Comparison of ENCODE assay signal across 20 cellular contexts in the genomic region with DNA sequence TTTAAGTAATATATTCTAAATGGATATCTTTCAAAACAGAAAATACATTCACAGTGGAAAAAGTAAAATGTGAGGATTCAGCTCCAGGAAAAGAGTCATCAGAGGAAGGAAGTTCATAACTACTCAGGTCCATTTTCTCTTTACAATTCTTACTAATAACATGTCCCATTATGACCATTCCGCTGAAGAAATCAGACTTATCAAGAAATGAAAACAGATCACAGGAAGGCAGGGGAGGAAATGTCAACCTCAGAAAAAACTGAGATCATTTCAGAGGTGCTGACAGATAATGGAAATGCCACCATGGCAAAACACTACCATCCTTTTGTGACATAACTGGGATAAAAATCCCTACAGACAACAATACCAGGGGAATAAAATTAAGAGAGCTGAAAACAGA.
A peak's percentile ranks its signal among the peaks of the same experiment; 100 is the strongest.
DNase-seq lines count a peak whose midpoint lies in the region; ATAC-seq, FAIRE-seq and TF ChIP-seq lines count a peak whose summit lies in the region.
"Had no signal": no experiment of that assay in that cellular context is flagged by ENCODE, and none has a peak within 500 bp of the region (broad histone marks: within the 10 kb centered on the region; RNA-seq: fewer than 3 reads in every experiment).

No MANE protein-coding gene starts in this region.

- DNase-seq in GM12878 (ENCODE audit: low read depth, low spot score) = no peak
- DNase-seq in dermis blood vessel endothelial cell = peak; percentile 66
- DNase-seq in endothelial cell of umbilical vein (ENCODE audit: low read depth, low spot score) = peak; percentile 68
- DNase-seq in spleen = no peak
- DNase-seq in D341Med (ENCODE audit: low spot score) = no peak
- DNase-seq: C1 segment of cervical spinal cord; Caco-2; CD4-positive, CD25-positive, alpha-beta regulatory T cell; CD8-positive, alpha-beta T cell; DMS 273 treated with DMSO at 0.1 percent for 48 hours; DMS79; EL; GDM1; GOT3; H7; HCEC 1CT had no signal

- POLR2A ChIA-PET in GM12878 (lab: Charles Lee) = no interaction called here
- POLR2A ChIA-PET in endothelial cell of umbilical vein (lab: Charles Lee) = no interaction called here

- SMC1A ChIA-PET in GM12878 (lab: Charles Lee; ENCODE audit: uncharacterized antibody, unreplicated experiment) = no interaction called here

- no peaks in the 10 kb centered on the region for H4K20me1 ChIP-seq in GM12878 (ENCODE audit: control insufficient read depth, insufficient read depth)
- H4K20me1 ChIP-seq in endothelial cell of umbilical vein (replicated peaks; ENCODE audit: control insufficient read depth, extremely low read depth, insufficient read depth, low read length) = no peaks in the 10 kb centered on the region

- H2AFZ ChIP-seq in GM12878 (ENCODE audit: control insufficient read depth, low read depth, low read length) (no peak overlapping the region), endothelial cell of umbilical vein (ENCODE audit: low read depth, low read length) (no peak overlapping the region)

- FAIRE-seq in GM12878 (lab: Jason Lieb, UNC) = peak; percentile 7
- peak; percentile 76 for FAIRE-seq in endothelial cell of umbilical vein (lab: Jason Lieb, UNC)
- FAIRE-seq: D721Med, GM12891, GM18507 had no signal

- no peaks in the 10 kb centered on the region for H3K9me3 ChIP-seq in GM12878 (replicated peaks; ENCODE audit: control insufficient read depth, insufficient read depth, low read length)
- H3K9me3 ChIP-seq in endothelial cell of umbilical vein (replicated peaks; ENCODE audit: control insufficient read depth, insufficient read depth, low read length) = no peaks in the 10 kb centered on the region
- no peaks in the 10 kb centered on the region for H3K9me3 ChIP-seq in spleen
- H3K9me3 ChIP-seq: Caco-2 had no signal

- H3K9ac ChIP-seq in GM12878 (ENCODE audit: control insufficient read depth, insufficient read depth, low read length) = no peak overlapping the region
- H3K9ac ChIP-seq in endothelial cell of umbilical vein (replicated peaks; ENCODE audit: extremely low read depth, insufficient read depth, low read length) = no peak overlapping the region

- no peak overlapping the region for H3K4me2 ChIP-seq in GM12878 (ENCODE audit: control insufficient read depth, insufficient read depth)
- peak overlapping the region; percentile 73 for H3K4me2 ChIP-seq in endothelial cell of umbilical vein (ENCODE audit: insufficient read depth, low read length)

- H3K79me2 ChIP-seq in GM12878 (ENCODE audit: control insufficient read depth, insufficient read depth, low read length) (no peaks in the 10 kb centered on the region), endothelial cell of umbilical vein (ENCODE audit: control insufficient read depth, insufficient read depth, low read length) (no peaks in the 10 kb centered on the region)

- in situ Hi-C loops in GM12878 (cut with MboI) = no loop called here

- H3K4me3 ChIP-seq in GM12878 = no peak overlapping the region
- H3K4me3 ChIP-seq in endothelial cell of umbilical vein (replicated peaks in 1 of 3; ENCODE audit: insufficient read depth in 1 of 3, low read depth in 1 of 3, low read length in 3 of 3) = peak overlapping the region in 1 of 3 experiments; percentile 8
- no peak overlapping the region for H3K4me3 ChIP-seq in spleen

- H3K4me1 ChIP-seq in GM12878 (ENCODE audit: control insufficient read depth, insufficient read depth, low read length) = no peaks in the 10 kb centered on the region
- peaks cover 37% of the 10 kb centered on the region for H3K4me1 ChIP-seq in endothelial cell of umbilical vein (ENCODE audit: control insufficient read depth, extremely low read depth, insufficient read depth, low read length)
- H3K4me1 ChIP-seq in spleen = peaks cover 0 to 5% (median 2%) of the 10 kb centered on the region in 6 donors

- no peak for TF ChIP-seq RAD21 in GM12878 (IDR thresholded peaks at IDR 0.05; ENCODE audit: insufficient read depth, low read depth, low read length)

- ATAC-seq in GM12878 (no peak), GM19467 (IDR thresholded peaks at IDR 0.05; ENCODE audit: unreplicated experiment) (no peak)
- ATAC-seq: CD8-positive, alpha-beta T cell had no signal

- BruUV-seq in GM12878 (replicated peaks; lab: Mats Ljungman, UMichigan) (no TSS peak), endothelial cell of umbilical vein (replicated peaks; lab: Mats Ljungman, UMichigan) (no TSS peak)

- no peak for TF ChIP-seq POLR2A in GM12878 (IDR thresholded peaks at IDR 0.05; ENCODE audit: low read depth, low read length)
- TF ChIP-seq POLR2A in endothelial cell of umbilical vein (IDR thresholded peaks at IDR 0.05; ENCODE audit: low read depth, low read length) = no peak
- TF ChIP-seq POLR2A in spleen (IDR thresholded peaks at IDR 0.05) = no peak

- RAD21 ChIA-PET in GM12878 (lab: Charles Lee; ENCODE audit: unreplicated experiment) = no interaction called here

- H3K27me3 ChIP-seq in GM12878 (replicated peaks in 1 of 2; ENCODE audit: control insufficient read depth in 2 of 2, insufficient read depth in 2 of 2, low read length in 1 of 2) (no peaks in the 10 kb centered on the region), endothelial cell of umbilical vein (ENCODE audit: control insufficient read depth in 2 of 2, insufficient read depth in 2 of 2, low read length in 2 of 2) (no peaks in the 10 kb centered on the region), spleen (replicated peaks in 1 of 7) (no peaks in the 10 kb centered on the region)

- 86% methylated on average over 1 of the region's 1 CpG for WGBS in GM12878 (ENCODE audit: insufficient coverage, insufficient replicate concordance, low lambda C conversion rate, missing lambda C conversion rate)
- 69 to 80% (median 74%) methylated on average over 1 of the region's 1 CpG for WGBS in spleen, 5 donors

- TF ChIP-seq EP300 in GM12878 (IDR thresholded peaks at IDR 0.05; ENCODE audit: borderline replicate concordance in 1 of 2, control insufficient read depth in 1 of 2, low read depth in 2 of 2, low read length in 2 of 2) = no peak

- H3K9me1 ChIP-seq in endothelial cell of umbilical vein (replicated peaks; ENCODE audit: control insufficient read depth, extremely low read depth, insufficient read depth, low read length) = no peaks in the 10 kb centered on the region

- H3K27ac ChIP-seq in GM12878 (ENCODE audit: control insufficient read depth, insufficient read depth) = no peak overlapping the region
- peak overlapping the region; percentile 49 for H3K27ac ChIP-seq in endothelial cell of umbilical vein (ENCODE audit: insufficient read depth, low read depth, low read length)
- peak overlapping the region in 7 of 8 donors; percentile 36 to 80 (median 52) for H3K27ac ChIP-seq in spleen

- intact Hi-C loops in GM12878 (cut with micrococcal nuclease; ENCODE audit: unreplicated experiment) (no loop called here), endothelial cell of umbilical vein (cut with micrococcal nuclease) (loop anchor here (1.0 to 5.0 kb wide), 3 partner anchors 10 to 65 kb away; no protein-coding TSS in a partner anchor), spleen (cut with DNase I; ENCODE audit: low total_unique reads) (no loop called here)

- CTCF ChIA-PET in GM12878 (lab: Yijun Ruan, JAX) = no interaction called here
- CTCF ChIA-PET in endothelial cell of umbilical vein (lab: Charles Lee) = interaction anchor here (1.0 to 1.4 kb wide), 5 partner anchors 10 to 65 kb away, joined by 3 to 4 read pairs (median 3); no protein-coding TSS in a partner anchor

- TF ChIP-seq CTCF in GM12878 (IDR thresholded peaks at IDR 0.05 in 2 of 3, conservative IDR thresholded peaks at IDR 0.05 in 1 of 3; ENCODE audit: control insufficient read depth in 2 of 3, extremely low read depth in 1 of 3, insufficient read depth in 1 of 3, low read depth in 3 of 3, low read length in 3 of 3) (no peak), endothelial cell of umbilical vein (IDR thresholded peaks at IDR 0.05; ENCODE audit: extremely low read depth in 1 of 2, insufficient read depth in 1 of 2, low read depth in 1 of 2, low read length in 2 of 2) (no peak), spleen (IDR thresholded peaks at IDR 0.05 in 8 of 11, conservative IDR thresholded peaks at IDR 0.05 in 3 of 11) (no peak)

- no peaks in the 10 kb centered on the region for H3K36me3 ChIP-seq in GM12878 (ENCODE audit: control insufficient read depth in 2 of 2, insufficient read depth in 2 of 2, low read length in 1 of 2)
- H3K36me3 ChIP-seq in endothelial cell of umbilical vein (ENCODE audit: control insufficient read depth in 2 of 2, extremely low read depth in 1 of 2, insufficient read depth in 2 of 2, low read length in 2 of 2) = no peaks in the 10 kb centered on the region
- H3K36me3 ChIP-seq in spleen = no peaks in the 10 kb centered on the region

- dilution Hi-C loops in endothelial cell of umbilical vein (cut with MboI; ENCODE audit: extremely low pct_ligation_motif_present, low sequenced_read_pairs) = no loop called here

TF ChIP-seq in GM12878, 131 proteins besides CTCF, POLR2A, EP300 and RAD21 (continues in another document):
- TF ChIP-seq SREBF1 (IDR thresholded peaks at IDR 0.05; ENCODE audit: low read length) (no peak), RELA (IDR thresholded peaks at IDR 0.05; ENCODE audit: borderline replicate concordance, partially characterized antibody) (no peak), KAT2A (conservative IDR thresholded peaks at IDR 0.05; ENCODE audit: control insufficient read depth, low read depth, low read length) (no peak)
- TF ChIP-seq, protein P1, sequence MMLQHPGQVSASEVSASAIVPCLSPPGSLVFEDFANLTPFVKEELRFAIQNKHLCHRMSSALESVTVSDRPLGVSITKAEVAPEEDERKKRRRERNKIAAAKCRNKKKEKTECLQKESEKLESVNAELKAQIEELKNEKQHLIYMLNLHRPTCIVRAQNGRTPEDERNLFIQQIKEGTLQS (IDR thresholded peaks at IDR 0.05; ENCODE audit: borderline replicate concordance, extremely low read depth, low read depth, low read length) = no peak

TF ChIP-seq in endothelial cell of umbilical vein, 7 proteins besides CTCF, POLR2A, EP300 and RAD21:
- TF ChIP-seq EZH2 (IDR thresholded peaks at IDR 0.05; ENCODE audit: borderline replicate concordance, low read depth, low read length, severe bottlenecking) (no peak), POLR2AphosphoS5 (IDR thresholded peaks at IDR 0.05; ENCODE audit: insufficient read depth, low read depth, low read length) (peak; percentile 51), GATA2 (IDR thresholded peaks at IDR 0.05; ENCODE audit: insufficient read depth, insufficient read length, low read depth, low read length) (peak; percentile 90), FOS (IDR thresholded peaks at IDR 0.05; ENCODE audit: borderline replicate concordance, insufficient read depth, low read length) (peak; percentile 86), MYC (IDR thresholded peaks at IDR 0.05; ENCODE audit: low read depth, low read length) (no peak), MAX (IDR thresholded peaks at IDR 0.05; ENCODE audit: insufficient read depth, insufficient read length) (no peak), JUN (IDR thresholded peaks at IDR 0.05; ENCODE audit: borderline replicate concordance, insufficient read depth, insufficient read length, low read depth) (peak; percentile 59)

Comparison
In these comparisons a context has a peak if more than half of its experiments do, and no peak if none do; other contexts are left out.
1. DNase-seq: peak in dermis blood vessel endothelial cell (single experiment) and endothelial cell of umbilical vein (single experiment); none in GM12878 (single experiment), spleen (single experiment) and D341Med (single experiment).